In the genomic region with DNA sequence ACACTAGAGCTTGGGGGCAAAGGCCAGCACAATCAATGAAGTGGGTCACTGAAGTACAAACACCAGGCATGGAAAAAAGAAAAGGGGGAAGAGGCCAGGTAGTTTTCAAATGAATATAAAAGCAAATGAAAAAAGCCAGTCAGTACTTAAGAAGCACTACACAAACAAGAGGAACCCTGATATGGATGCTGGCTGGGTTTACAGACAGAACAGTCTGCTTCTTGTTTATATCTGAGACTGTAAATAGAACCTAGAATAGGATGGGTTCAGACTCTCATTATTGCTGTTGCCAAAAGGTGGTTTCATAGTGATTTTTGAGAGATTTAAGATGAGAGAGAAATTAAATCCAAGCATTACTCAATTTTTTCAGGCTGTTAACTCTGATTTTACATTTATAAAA, we compare ENCODE assay signal across 14 cellular contexts.
"Had no signal": no experiment of that assay in that cellular context is flagged by ENCODE, and none has a peak within 500 bp of the region (broad histone marks: within the 10 kb centered on the region; RNA-seq: fewer than 3 reads in every experiment).

No MANE protein-coding gene starts in this region.

- DNase-seq: activated CD4-positive, alpha-beta T cell treated with anti-CD3 and anti-CD28 coated beads, Interleukin-2, amount 50 U/mL, for 4 hours; activated gamma-delta T cell; activated T-cell treated with anti-CD3 and anti-CD28 coated beads, Interleukin-2, amount 50 U/mL, for 72 hours; adrenal gland; dermis blood vessel endothelial cell; esophagus squamous epithelium; lower lobe of right lung; nephron progenitor cell; nucleus accumbens; sigmoid colon; stimulated activated CD4-positive, alpha-beta T cell treated with anti-CD3 and anti-CD28 coated beads, Interleukin-4, amount 100 ng/mL, for 4 hours; stimulated activated naive CD4-positive, alpha-beta T cell treated with Interleukin-2 at 50 U/mL for 16 hours; thyroid gland had no signal

- ATAC-seq: activated naive CD4-positive, alpha-beta T cell treated with anti-CD3 and anti-CD28 coated beads, Interleukin-2, amount 50 U/mL, for 72 hours; activated T-cell treated with anti-CD3 and anti-CD28 coated beads, Interleukin-2, amount 50 U/mL, for 72 hours; lower lobe of right lung had no signal
